In genomic region chr12:132390287-132391076, GRCh38 we compare ENCODE assay signal across 28 cellular contexts.
DNase-seq lines count a peak whose midpoint lies in the region; ATAC-seq, FAIRE-seq and TF ChIP-seq lines count a peak whose summit lies in the region.
"Had no signal": no experiment of that assay in that cellular context is flagged by ENCODE, and none has a peak within 500 bp of the region (broad histone marks: within the 10 kb centered on the region; RNA-seq: fewer than 3 reads in every experiment).

No MANE protein-coding gene starts in this region.

- no peak overlapping the region for H2AK5ac ChIP-seq in H1 (ENCODE audit: low read depth, low read length)

- intact Hi-C loops in heart left ventricle (cut with DNase I) = no loop called here
- intact Hi-C loops in heart right ventricle (cut with DNase I) = no loop called here
- intact Hi-C loops in sciatic nerve (cut with DNase I) = no loop called here
- intact Hi-C loops in left colon (cut with DNase I, micrococcal nuclease) = no loop called here

- H4K5ac ChIP-seq in H1 (ENCODE audit: insufficient read length, low read depth, low read length) = no peak overlapping the region

- H2BK5ac ChIP-seq in H1 (ENCODE audit: low read depth, low read length) = no peak overlapping the region

- no peaks in the 10 kb centered on the region for H3K79me2 ChIP-seq in H1 (ENCODE audit: control insufficient read depth in 1 of 2, insufficient read depth in 2 of 2, low read length in 2 of 2)

- H2BK120ac ChIP-seq in H1 (replicated peaks; ENCODE audit: low read depth, low read length) = no peak overlapping the region

- no peak for FAIRE-seq in H1 (lab: Jason Lieb, UNC)
- FAIRE-seq: A204.1, GM12891 had no signal

- POLR2A ChIA-PET in H1 (lab: Charles Lee; ENCODE audit: partially characterized antibody) = interaction anchor here (1.4 kb wide), 1 partner anchor 16 kb away, joined by 3 read pairs; no protein-coding TSS in a partner anchor

- H3K4ac ChIP-seq in H1 (replicated peaks; ENCODE audit: insufficient read length, low read depth, low read length) = peak overlapping the region; percentile 17

- TF ChIP-seq POLR2A in heart left ventricle (IDR thresholded peaks at IDR 0.05) (no peak), H1 (IDR thresholded peaks at IDR 0.05; ENCODE audit: control extremely low read depth in 1 of 2, low read depth in 2 of 2, low read length in 2 of 2) (no peak)

- no peak overlapping the region for H3K56ac ChIP-seq in H1 (replicated peaks; ENCODE audit: insufficient read length, low read depth, low read length)

- H2AFZ ChIP-seq in H1 (ENCODE audit: low read length) = no peak overlapping the region
- H2AFZ ChIP-seq: PC-9 had no signal

- no peak for ATAC-seq in heart left ventricle
- ATAC-seq in heart right ventricle = no peak
- ATAC-seq in sciatic nerve = no peak
- no peak for ATAC-seq in HG03108 (IDR thresholded peaks at IDR 0.05; ENCODE audit: unreplicated experiment)
- ATAC-seq in left colon = no peak

- no peak overlapping the region for H2BK20ac ChIP-seq in H1 (ENCODE audit: low read length)

- no peak overlapping the region for H2BK12ac ChIP-seq in H1 (ENCODE audit: low read depth, low read length)

- H3K79me1 ChIP-seq in H1 (ENCODE audit: low read depth, low read length) = 0 out of 2 replicates have a peak, but pooled peaks cover 2% of the 10 kb centered on the region

- no peak overlapping the region for H3K14ac ChIP-seq in H1 (ENCODE audit: insufficient read length)

- no peak overlapping the region for H3K9ac ChIP-seq in H1 (replicated peaks in 1 of 4; ENCODE audit: extremely low read depth in 1 of 4, low read depth in 3 of 4, low read length in 3 of 4)
- H3K9ac ChIP-seq: KMS-11 had no signal

- 0 out of 2 replicates have a peak, but pooled peaks cover 1% of the 10 kb centered on the region for H3K23me2 ChIP-seq in H1 (ENCODE audit: low read depth, low read length)

- H4K8ac ChIP-seq in H1 (ENCODE audit: extremely low read depth, insufficient read depth, low read length) = no peak overlapping the region

- peak in 3 of 5 donors; percentile 9 to 46 (median 14) for DNase-seq in heart left ventricle
- DNase-seq in heart right ventricle = no peak
- no peak for DNase-seq in H1 (ENCODE audit: low read depth in 1 of 2, low spot score in 2 of 2)
- peak; percentile 39 for DNase-seq in sciatic nerve (ENCODE audit: low spot score)
- DNase-seq in activated CD4-positive, alpha-beta T cell treated with anti-CD3 and anti-CD28 coated beads, Interleukin-2, amount 50 U/mL, for 4 hours = no peak
- no peak for DNase-seq in left colon
- DNase-seq: AML-193; CD4-positive, alpha-beta memory T cell; DMS 273 treated with DMSO at 0.1 percent for 48 hours; DMS79; EL; GDM1; GOT3; HCEC 1CT; IMR-90; MM.1S; NCI-H2029; NCI-H526 treated with DMSO at 0.1 percent for 48 hours; PC-9; RPMI8226; SIG-M5 had no signal

- H3K4me3 ChIP-seq in heart left ventricle (no peak overlapping the region), heart right ventricle (no peak overlapping the region), H1 (ENCODE audit: extremely low read depth in 1 of 4, insufficient read depth in 2 of 4, low read depth in 3 of 4, low read length in 4 of 4) (no peak overlapping the region)
- H3K4me3 ChIP-seq: BLaER1 treated with 17β-estradiol and CSF1 and Interleukin-3, amounts not matched to agents 10 nM and 100 nM; PC-9; SK-N-MC had no signal

- H4K20me1 ChIP-seq in H1 (replicated peaks in 1 of 2; ENCODE audit: control insufficient read depth in 1 of 2, insufficient read depth in 2 of 2, low read length in 2 of 2) = no peaks in the 10 kb centered on the region

- H3K27me3 ChIP-seq in heart left ventricle (peaks cover 0 to 49% (median 22%) of the 10 kb centered on the region in 9 donors), heart right ventricle (peaks cover 8 to 73% (median 50%) of the 10 kb centered on the region in 7 donors), H1 (replicated peaks in 1 of 4; ENCODE audit: control insufficient read depth in 3 of 4, extremely low read depth in 1 of 4, insufficient read depth in 3 of 4, low read length in 3 of 4) (peaks cover 5 to 43% (median 36%) of the 10 kb centered on the region in 4 experiments)

- no peak overlapping the region for H2BK15ac ChIP-seq in H1 (ENCODE audit: low read length)

- TF ChIP-seq CTCF in heart left ventricle (IDR thresholded peaks at IDR 0.05) = no peak
- no peak for TF ChIP-seq CTCF in heart right ventricle (IDR thresholded peaks at IDR 0.05)
- no peak for TF ChIP-seq CTCF in H1 (IDR thresholded peaks at IDR 0.05; ENCODE audit: control extremely low read depth in 1 of 3, insufficient read depth in 1 of 3, low read depth in 1 of 3, low read length in 3 of 3)

- H3K4me1 ChIP-seq in heart left ventricle = no peaks in the 10 kb centered on the region
- H3K4me1 ChIP-seq in heart right ventricle = no peaks in the 10 kb centered on the region
- H3K4me1 ChIP-seq in H1 (replicated peaks in 1 of 4; ENCODE audit: control insufficient read depth in 3 of 4, insufficient read depth in 4 of 4, low read length in 3 of 4) = peaks cover 0 to 35% (median 19%) of the 10 kb centered on the region in 4 experiments; a peak in 6 of 7 replicates
- H3K4me1 ChIP-seq: Caco-2 had no signal

- CTCF ChIA-PET in H1 (lab: Charles Lee; ENCODE audit: partially characterized antibody) = interaction anchor here (1.0 to 2.1 kb wide), 5 partner anchors 10 to 24 kb away, joined by 3 to 12 read pairs (median 3); no protein-coding TSS in a partner anchor

- no peak for TF ChIP-seq EP300 in H1 (IDR thresholded peaks at IDR 0.05; ENCODE audit: borderline replicate concordance in 1 of 2, low read depth in 2 of 2, low read length in 2 of 2)

- H4K91ac ChIP-seq in H1 (replicated peaks; ENCODE audit: insufficient read length, low read length) = no peak overlapping the region

- H3K23ac ChIP-seq in H1 (ENCODE audit: insufficient read length) = no peak overlapping the region

- no peak overlapping the region for H3K4me2 ChIP-seq in H1 (ENCODE audit: insufficient read depth in 1 of 2, low read depth in 2 of 2, low read length in 2 of 2)
- H3K4me2 ChIP-seq: KMS-11, PC-9 had no signal

- H3K36me3 ChIP-seq in heart left ventricle (no peaks in the 10 kb centered on the region), heart right ventricle (no peaks in the 10 kb centered on the region), H1 (ENCODE audit: control insufficient read depth in 2 of 4, insufficient read depth in 4 of 4, low read length in 3 of 4) (no peaks in the 10 kb centered on the region)
- H3K36me3 ChIP-seq: BLaER1 treated with 17β-estradiol and CSF1 and Interleukin-3, amounts not matched to agents 10 nM and 100 nM had no signal

- 75 to 85% (median 83%) methylated on average over 15 to 23 of the region's 23 CpGs for WGBS in heart left ventricle, 4 donors
- 81 to 82% methylated on average over 23 of the region's 23 CpGs for WGBS in heart right ventricle, 2 donors
- WGBS in H1 (ENCODE audit: extremely low coverage in 1 of 2, insufficient coverage in 1 of 2, insufficient read length in 1 of 2, insufficient replicate concordance in 2 of 2, low coverage in 1 of 2, low lambda C conversion rate in 2 of 2, missing lambda C conversion rate in 1 of 2), 2 experiments = 94% methylated on average over 21 of the region's 23 CpGs; no CpG with 5 or more reads in 1 of the 2 experiments

- no peaks in the 10 kb centered on the region for H3K9me3 ChIP-seq in heart left ventricle
- H3K9me3 ChIP-seq in heart right ventricle = no peaks in the 10 kb centered on the region
- H3K9me3 ChIP-seq in H1 (ENCODE audit: insufficient read depth in 2 of 2, low read depth in 1 of 2, low read length in 1 of 2) = no peaks in the 10 kb centered on the region; a peak in 1 of 4 replicates
- H3K9me3 ChIP-seq: BLaER1 treated with 17β-estradiol and CSF1 and Interleukin-3, amounts not matched to agents 10 nM and 100 nM; Caco-2 had no signal

- no peak overlapping the region for H3K27ac ChIP-seq in heart left ventricle
- H3K27ac ChIP-seq in heart right ventricle = no peak overlapping the region
- no peak overlapping the region for H3K27ac ChIP-seq in H1 (ENCODE audit: low read depth, low read length)
- H3K27ac ChIP-seq: BLaER1 treated with 17β-estradiol and CSF1 and Interleukin-3, amounts not matched to agents 10 nM and 100 nM; KMS-11; PC-9; SK-N-MC had no signal

- TF ChIP-seq RAD21 in H1 (IDR thresholded peaks at IDR 0.05 in 1 of 2, conservative IDR thresholded peaks at IDR 0.05 in 1 of 2; ENCODE audit: low read depth in 2 of 2, low read length in 2 of 2) = no peak

- no peak overlapping the region for H3K18ac ChIP-seq in H1 (ENCODE audit: extremely low read depth, low read length)

TF ChIP-seq in H1, 55 proteins besides CTCF, POLR2A, EP300 and RAD21:
- TF ChIP-seq CBX8 (IDR thresholded peaks at IDR 0.05; ENCODE audit: borderline replicate concordance, low read depth, low read length) (no peak), EGR1 (IDR thresholded peaks at IDR 0.05; ENCODE audit: borderline replicate concordance, low read depth, low read length) (no peak), SP4 (IDR thresholded peaks at IDR 0.05; ENCODE audit: low read length) (no peak), TAF7 (optimal IDR thresholded peaks at IDR 0.05; ENCODE audit: borderline replicate concordance, low read depth, low read length) (no peak), BRCA1 (IDR thresholded peaks at IDR 0.05; ENCODE audit: low read depth, low read length) (no peak), GABPA (IDR thresholded peaks at IDR 0.05; ENCODE audit: borderline replicate concordance, insufficient read depth, low read length) (no peak), ZNF274 (IDR thresholded peaks at IDR 0.05; ENCODE audit: borderline replicate concordance, extremely low read depth, low read length) (no peak), NANOG (IDR thresholded peaks at IDR 0.05; ENCODE audit: insufficient read depth, low read depth, low read length, poor library complexity, severe bottlenecking) (no peak), ATF2 (IDR thresholded peaks at IDR 0.05; ENCODE audit: low read length) (no peak), SP1 (IDR thresholded peaks at IDR 0.05; ENCODE audit: low read depth, low read length) (no peak), ASH2L (IDR thresholded peaks at IDR 0.05; ENCODE audit: low read length) (no peak), CTBP2 (IDR thresholded peaks at IDR 0.05; ENCODE audit: borderline replicate concordance, insufficient read depth, insufficient read length, low read length) (no peak)

Comparison
In these comparisons a context has a peak if more than half of its experiments do, and no peak if none do; other contexts are left out.
1. DNase-seq: peak in heart left ventricle (3 of 5) and sciatic nerve (single experiment); none in heart right ventricle (0 of 2), H1 (0 of 2), activated CD4-positive, alpha-beta T cell treated with anti-CD3 and anti-CD28 coated beads, Interleukin-2, amount 50 U/mL, for 4 hours (0 of 2) and left colon (0 of 2).